Comparison of ENCODE assay signal across 14 cellular contexts in genomic region chr1:2594641-2595131, GRCh38. TPM values are rescaled to one million over a fixed set of nuclear protein-coding genes. Genes with fewer than 3 reads are reported as not detected.
DNase-seq lines count a peak whose midpoint lies in the region; ATAC-seq and TF ChIP-seq lines count a peak whose summit lies in the region.
"Had no signal": no experiment of that assay in that cellular context is flagged by ENCODE, and none has a peak within 500 bp of the region (broad histone marks: within the 10 kb centered on the region; RNA-seq: fewer than 3 reads in every experiment).

No MANE protein-coding gene starts in this region.

- H3K36me3 ChIP-seq in BLaER1 (peaks cover under 1% of the 10 kb centered on the region; the same call in 1 of the 2 replicates), left ventricle myocardium inferior (peaks cover under 1% of the 10 kb centered on the region), osteoblast (ENCODE audit: insufficient read depth, low read length) (no peaks in the 10 kb centered on the region)

- H3K4me3 Mint-ChIP-seq in activated T-cell treated with anti-CD3 and anti-CD28 coated beads, Interleukin-2, amount 50 U/mL, for 4 hours = no peak overlapping the region
- H3K4me3 Mint-ChIP-seq in activated T-cell treated with anti-CD3 and anti-CD28 coated beads, Interleukin-2, amount 50 U/mL, for 72 hours = no peak overlapping the region
- H3K4me3 Mint-ChIP-seq: CD4-positive, CD25-positive, alpha-beta regulatory T cell had no signal

- peak; percentile 3 for DNase-seq in activated T-cell treated with anti-CD3 and anti-CD28 coated beads, Interleukin-2, amount 50 U/mL, for 4 hours
- DNase-seq in activated T-cell treated with anti-CD3 and anti-CD28 coated beads, Interleukin-2, amount 50 U/mL, for 72 hours = no peak
- DNase-seq in left ventricle myocardium inferior (no peak), osteoblast (ENCODE audit: insufficient read length, low spot score, missing footprints) (peak; percentile 72), SIG-M5 treated with dmso at 0.1 percent for 504 hours (lab: John Stamatoyannopoulos, UW; ENCODE audit: unreplicated experiment) (no peak), NCI-H226 (no peak)
- DNase-seq: Karpas-422, NCI-H187 treated with DMSO at 0.1 percent for 48 hours, NCI-H82 had no signal

- TF ChIP-seq CTCF in left ventricle myocardium inferior (IDR thresholded peaks at IDR 0.05; ENCODE audit: borderline replicate concordance) (no peak), osteoblast (IDR thresholded peaks at IDR 0.05; ENCODE audit: extremely low read depth, low read depth, low read length) (no peak)

- H3K27me3 Mint-ChIP-seq in activated T-cell treated with anti-CD3 and anti-CD28 coated beads, Interleukin-2, amount 50 U/mL, for 4 hours (ENCODE audit: low read depth) = peaks cover 3% of the 10 kb centered on the region
- H3K27me3 Mint-ChIP-seq in activated T-cell treated with anti-CD3 and anti-CD28 coated beads, Interleukin-2, amount 50 U/mL, for 72 hours (ENCODE audit: low read depth) = no peaks in the 10 kb centered on the region

- H3K27ac Mint-ChIP-seq in activated T-cell treated with anti-CD3 and anti-CD28 coated beads, Interleukin-2, amount 50 U/mL, for 72 hours = no peak overlapping the region
- H3K27ac Mint-ChIP-seq: CD4-positive, CD25-positive, alpha-beta regulatory T cell had no signal

- H3K4me1 ChIP-seq in BLaER1 (peaks cover 60% of the 10 kb centered on the region), left ventricle myocardium inferior (peaks cover 15% of the 10 kb centered on the region), osteoblast (ENCODE audit: insufficient read depth, low read length) (no peaks in the 10 kb centered on the region)
- H3K4me1 ChIP-seq: A549 had no signal

- H3K4me1 Mint-ChIP-seq in activated T-cell treated with anti-CD3 and anti-CD28 coated beads, Interleukin-2, amount 50 U/mL, for 4 hours (ENCODE audit: low read depth) = peaks cover 3% of the 10 kb centered on the region
- H3K4me1 Mint-ChIP-seq in activated T-cell treated with anti-CD3 and anti-CD28 coated beads, Interleukin-2, amount 50 U/mL, for 72 hours (ENCODE audit: low read depth) = no peaks in the 10 kb centered on the region

- no peak for ATAC-seq in activated T-cell treated with anti-CD3 and anti-CD28 coated beads, Interleukin-2, amount 50 U/mL, for 4 hours
- no peak for ATAC-seq in activated T-cell treated with anti-CD3 and anti-CD28 coated beads, Interleukin-2, amount 50 U/mL, for 72 hours (replicated peaks in 1 of 2)
- ATAC-seq: A549, Panc1 had no signal

- H4K20me1 ChIP-seq in BLaER1 (peaks cover 26% of the 10 kb centered on the region), osteoblast (ENCODE audit: insufficient read depth, low read length) (no peaks in the 10 kb centered on the region)

- H3K9me3 ChIP-seq in BLaER1 = peaks cover 5% of the 10 kb centered on the region
- peaks cover 19% of the 10 kb centered on the region for H3K9me3 ChIP-seq in left ventricle myocardium inferior (replicated peaks)
- no peaks in the 10 kb centered on the region for H3K9me3 ChIP-seq in osteoblast (ENCODE audit: low read depth, low read length)
- H3K9me3 ChIP-seq: A549 had no signal

- no peaks in the 10 kb centered on the region for H3K36me3 Mint-ChIP-seq in activated T-cell treated with anti-CD3 and anti-CD28 coated beads, Interleukin-2, amount 50 U/mL, for 4 hours (ENCODE audit: insufficient read depth)
- no peaks in the 10 kb centered on the region for H3K36me3 Mint-ChIP-seq in activated T-cell treated with anti-CD3 and anti-CD28 coated beads, Interleukin-2, amount 50 U/mL, for 72 hours (ENCODE audit: insufficient read depth in 2 of 2)
- H3K36me3 Mint-ChIP-seq: CD4-positive, CD25-positive, alpha-beta regulatory T cell had no signal

- H3K27me3 ChIP-seq in BLaER1 = peaks cover 32% of the 10 kb centered on the region
- H3K27me3 ChIP-seq in left ventricle myocardium inferior (ENCODE audit: low read depth) = peaks cover 37% of the 10 kb centered on the region
- H3K27me3 ChIP-seq in osteoblast (ENCODE audit: insufficient read depth, low read length) = no peaks in the 10 kb centered on the region

- peaks cover 4% of the 10 kb centered on the region for H3K9me3 Mint-ChIP-seq in activated T-cell treated with anti-CD3 and anti-CD28 coated beads, Interleukin-2, amount 50 U/mL, for 4 hours
- H3K9me3 Mint-ChIP-seq in activated T-cell treated with anti-CD3 and anti-CD28 coated beads, Interleukin-2, amount 50 U/mL, for 72 hours = peaks cover 0 to 1% of the 10 kb centered on the region in 2 donors

- no peak overlapping the region for H3K27ac ChIP-seq in BLaER1
- H3K27ac ChIP-seq in left ventricle myocardium inferior (replicated peaks) = no peak overlapping the region
- H3K27ac ChIP-seq in osteoblast (ENCODE audit: low read depth, low read length) = no peak overlapping the region
- H3K27ac ChIP-seq: A549 had no signal

- H3K4me3 ChIP-seq in BLaER1 (no peak overlapping the region), left ventricle myocardium inferior (peak overlapping the region; percentile 52), osteoblast (ENCODE audit: insufficient read depth, low read length) (no peak overlapping the region)
- H3K4me3 ChIP-seq: A549 had no signal

- H3K9ac ChIP-seq in BLaER1 = no peak overlapping the region

- peak overlapping the region; percentile 72; the same call in 1 of the 2 replicates for H3K4me2 ChIP-seq in BLaER1
- no peak overlapping the region for H3K4me2 ChIP-seq in osteoblast (ENCODE audit: insufficient read depth, low read length)
- H3K4me2 ChIP-seq: A549 had no signal

- intact Hi-C loops in left ventricle myocardium inferior (cut with micrococcal nuclease) = no loop called here

- H3K79me2 ChIP-seq in osteoblast (ENCODE audit: insufficient read depth, low read length) = no peaks in the 10 kb centered on the region

- H2AFZ ChIP-seq in osteoblast (ENCODE audit: low read length) = no peak overlapping the region

RNA-seq across cellular contexts. Expression of gene PRXL2B, which starts 8.1 kb away (rescaled TPM):
- 10 to 100 TPM; 33.8 to 42.3 (median 40.8) TPM for total RNA-seq in activated T-cell treated with anti-CD3 and anti-CD28 coated beads, Interleukin-2, amount 50 U/mL, for 4 hours
- total RNA-seq in activated T-cell treated with anti-CD3 and anti-CD28 coated beads, Interleukin-2, amount 50 U/mL, for 72 hours = 10 to 100 TPM; 34.8 to 39.2 TPM
- total RNA-seq in left ventricle myocardium inferior (8.2 TPM), osteoblast (8.0 and 9.4 TPM in 2 replicates)

RNA-seq across cellular contexts. Expression of gene MMEL1, which starts 38.1 kb away (rescaled TPM):
- total RNA-seq in activated T-cell treated with anti-CD3 and anti-CD28 coated beads, Interleukin-2, amount 50 U/mL, for 4 hours = under 1 TPM in 2 of 3 donors, not detected in 1; 0.61 to 0.68 TPM
- total RNA-seq in activated T-cell treated with anti-CD3 and anti-CD28 coated beads, Interleukin-2, amount 50 U/mL, for 72 hours = 1 to 10 TPM; 1.5 to 1.9 TPM
- total RNA-seq in left ventricle myocardium inferior = 0.82 TPM
- under 0.01 TPM in 1 of 2 replicates, not detected in the other for total RNA-seq in osteoblast
- total RNA-seq: H4 had no signal

RNA-seq across cellular contexts. Expression of gene TNFRSF14, which starts 38.5 kb away (rescaled TPM):
- total RNA-seq in activated T-cell treated with anti-CD3 and anti-CD28 coated beads, Interleukin-2, amount 50 U/mL, for 4 hours = 100 to 1,000 TPM in 2 of 3 donors, 10 to 100 TPM in 1; 99.3 to 164 (median 114) TPM
- 100 to 1,000 TPM; 141 to 175 TPM for total RNA-seq in activated T-cell treated with anti-CD3 and anti-CD28 coated beads, Interleukin-2, amount 50 U/mL, for 72 hours
- 13.7 TPM for total RNA-seq in left ventricle myocardium inferior
- 29.2 and 36.6 TPM in 2 replicates for total RNA-seq in osteoblast

Comparison
In these comparisons a context has a peak if more than half of its experiments do, and no peak if none do; other contexts are left out.
1. DNase-seq: peak in activated T-cell treated with anti-CD3 and anti-CD28 coated beads, Interleukin-2, amount 50 U/mL, for 4 hours (single experiment) and osteoblast (single experiment); none in activated T-cell treated with anti-CD3 and anti-CD28 coated beads, Interleukin-2, amount 50 U/mL, for 72 hours (0 of 2), left ventricle myocardium inferior (single experiment), SIG-M5 treated with dmso at 0.1 percent for 504 hours (single experiment) and NCI-H226 (single experiment).